ENCODE assay signal across 11 cellular contexts in genomic region chr2:157901325-157901724, GRCh38. TPM values are rescaled to one million over a fixed set of nuclear protein-coding genes. Genes with fewer than 3 reads are reported as not detected.
DNase-seq lines count a peak whose midpoint lies in the region; ATAC-seq, FAIRE-seq and TF ChIP-seq lines count a peak whose summit lies in the region.
"Had no signal": no experiment of that assay in that cellular context is flagged by ENCODE, and none has a peak within 500 bp of the region (broad histone marks: within the 10 kb centered on the region; RNA-seq: fewer than 3 reads in every experiment).

No MANE protein-coding gene starts in this region.

- H3K9me3 ChIP-seq in Loucy (ENCODE audit: insufficient read depth, low read depth, low read length) = no peaks in the 10 kb centered on the region
- H3K9me3 ChIP-seq: BLaER1 treated with 17β-estradiol and CSF1 and Interleukin-3, amounts not matched to agents 10 nM and 100 nM; upper lobe of left lung had no signal

- peaks cover 4% of the 10 kb centered on the region for H3K4me1 ChIP-seq in Loucy (ENCODE audit: insufficient read depth, low read length, poor library complexity, severe bottlenecking)

- no peaks in the 10 kb centered on the region for H3K27me3 Mint-ChIP-seq in activated T-cell treated with anti-CD3 and anti-CD28 coated beads, Interleukin-2, amount 50 U/mL, for 72 hours (ENCODE audit: low read depth)
- H3K27me3 Mint-ChIP-seq in progenitor cell of endocrine pancreas = no peaks in the 10 kb centered on the region

- H2AFZ ChIP-seq in Loucy (ENCODE audit: low read length) = no peak overlapping the region

- H3F3A ChIP-seq in Loucy (ENCODE audit: low read depth) = no peaks in the 10 kb centered on the region

- H3K4me3 Mint-ChIP-seq in activated T-cell treated with anti-CD3 and anti-CD28 coated beads, Interleukin-2, amount 50 U/mL, for 72 hours = peak overlapping the region in 1 of 2 donors; percentile 96
- H3K4me3 Mint-ChIP-seq in progenitor cell of endocrine pancreas (ENCODE audit: low read depth) = no peak overlapping the region

- peaks cover 1 to 2% of the 10 kb centered on the region in 2 donors for H3K36me3 Mint-ChIP-seq in activated T-cell treated with anti-CD3 and anti-CD28 coated beads, Interleukin-2, amount 50 U/mL, for 72 hours (ENCODE audit: insufficient read depth in 2 of 2)
- no peaks in the 10 kb centered on the region for H3K36me3 Mint-ChIP-seq in progenitor cell of endocrine pancreas (ENCODE audit: insufficient read depth)

- H3K27me3 ChIP-seq in Loucy (ENCODE audit: insufficient read depth, low read length, poor library complexity, severe bottlenecking) = no peaks in the 10 kb centered on the region
- H3K27me3 ChIP-seq in bronchial epithelial cell (ENCODE audit: control insufficient read depth, insufficient read depth, low read length) = no peaks in the 10 kb centered on the region
- H3K27me3 ChIP-seq: BLaER1 treated with 17β-estradiol and CSF1 and Interleukin-3, amounts not matched to agents 10 nM and 100 nM; upper lobe of left lung had no signal

- no peak for DNase-seq in activated T-cell treated with anti-CD3 and anti-CD28 coated beads, Interleukin-2, amount 50 U/mL, for 72 hours
- DNase-seq in activated T-cell treated with anti-CD3 and anti-CD28 coated beads, Interleukin-2, amount 50 U/mL, for 1 hour = no peak
- DNase-seq in bronchial epithelial cell (ENCODE audit: low read depth) (no peak), progenitor cell of endocrine pancreas (ENCODE audit: low spot score, unreplicated experiment) (no peak), hippocampal formation (lab: John Stamatoyannopoulos, UW) (no peak), NCI-H1417 (lab: John Stamatoyannopoulos, UW) (no peak)
- no peak for DNase-seq in stimulated activated CD4-positive, alpha-beta T cell treated with anti-CD3 and anti-CD28 coated beads, Interleukin-1b, Interleukin-23, amount 100 ng/mL, for 48 hours
- DNase-seq: mesenchymal stem cell, upper lobe of left lung had no signal

- H3K4me3 ChIP-seq in Loucy (ENCODE audit: low read length, poor library complexity, severe bottlenecking) = no peak overlapping the region
- H3K4me3 ChIP-seq in bronchial epithelial cell (ENCODE audit: low read depth, low read length) = no peak overlapping the region
- H3K4me3 ChIP-seq: BLaER1 treated with 17β-estradiol and CSF1 and Interleukin-3, amounts not matched to agents 10 nM and 100 nM; upper lobe of left lung had no signal

- no peak overlapping the region for H3K4me2 ChIP-seq in Loucy (ENCODE audit: low read depth, low read length, poor library complexity, severe bottlenecking)
- H3K4me2 ChIP-seq: BLaER1 treated with 17β-estradiol and CSF1 and Interleukin-3, amounts not matched to agents 10 nM and 100 nM had no signal

- H3K79me2 ChIP-seq in Loucy (ENCODE audit: insufficient read depth, low read length) = no peaks in the 10 kb centered on the region

- H3K9me2 ChIP-seq in Loucy (replicated peaks; ENCODE audit: low read depth, low read length) = no peaks in the 10 kb centered on the region

- H4K20me1 ChIP-seq in Loucy (ENCODE audit: insufficient read depth, low read length, poor library complexity, severe bottlenecking) = no peaks in the 10 kb centered on the region
- H4K20me1 ChIP-seq: BLaER1 treated with 17β-estradiol and CSF1 and Interleukin-3, amounts not matched to agents 10 nM and 100 nM had no signal

- no peak overlapping the region for H3K9ac ChIP-seq in Loucy (ENCODE audit: low read depth, low read length, poor library complexity, severe bottlenecking)
- H3K9ac ChIP-seq: BLaER1 treated with 17β-estradiol and CSF1 and Interleukin-3, amounts not matched to agents 10 nM and 100 nM had no signal

- TF ChIP-seq CTCF in Loucy (conservative IDR thresholded peaks at IDR 0.05; ENCODE audit: low read length) (peak; percentile 60), bronchial epithelial cell (IDR thresholded peaks at IDR 0.05; ENCODE audit: insufficient read depth, low read length, severe bottlenecking) (peak; percentile 5), progenitor cell of endocrine pancreas (IDR thresholded peaks at IDR 0.05; ENCODE audit: unreplicated experiment) (peak; percentile 26)

- peak overlapping the region; percentile 25 for H3K27ac Mint-ChIP-seq in activated T-cell treated with anti-CD3 and anti-CD28 coated beads, Interleukin-2, amount 50 U/mL, for 72 hours
- no peak overlapping the region for H3K27ac Mint-ChIP-seq in progenitor cell of endocrine pancreas

- peaks cover 73% of the 10 kb centered on the region for H3K4me1 Mint-ChIP-seq in activated T-cell treated with anti-CD3 and anti-CD28 coated beads, Interleukin-2, amount 50 U/mL, for 72 hours (ENCODE audit: low read depth)
- H3K4me1 Mint-ChIP-seq in progenitor cell of endocrine pancreas (ENCODE audit: low read depth) = no peaks in the 10 kb centered on the region

- no peak for FAIRE-seq in bronchial epithelial cell (lab: Jason Lieb, UNC)

- peaks cover 0 to 1% of the 10 kb centered on the region in 2 donors for H3K9me3 Mint-ChIP-seq in activated T-cell treated with anti-CD3 and anti-CD28 coated beads, Interleukin-2, amount 50 U/mL, for 72 hours
- H3K9me3 Mint-ChIP-seq in progenitor cell of endocrine pancreas (ENCODE audit: low read depth) = no peaks in the 10 kb centered on the region

- H3K36me3 ChIP-seq in Loucy (ENCODE audit: insufficient read depth, low read length) (no peaks in the 10 kb centered on the region), bronchial epithelial cell (ENCODE audit: control insufficient read depth, insufficient read depth, low read length) (no peaks in the 10 kb centered on the region)
- H3K36me3 ChIP-seq: BLaER1 treated with 17β-estradiol and CSF1 and Interleukin-3, amounts not matched to agents 10 nM and 100 nM; upper lobe of left lung had no signal

- no peak for ATAC-seq in activated T-cell treated with anti-CD3 and anti-CD28 coated beads, Interleukin-2, amount 50 U/mL, for 72 hours (replicated peaks in 1 of 2)

RNA-seq across cellular contexts. Expression of gene ACVR1, which starts 25.2 kb away (rescaled TPM):
- total RNA-seq in activated T-cell treated with anti-CD3 and anti-CD28 coated beads, Interleukin-2, amount 50 U/mL, for 72 hours = 10 to 100 TPM; 28.3 to 29.7 TPM
- total RNA-seq in bronchial epithelial cell (17.1 and 17.3 TPM in 2 replicates), progenitor cell of endocrine pancreas (23.7 and 24.3 TPM in 2 replicates)

Comparison
In these comparisons a context has a peak if more than half of its experiments do, and no peak if none do; other contexts are left out.
1. CTCF ChIP-seq: peak in every context shown above with its lines; median percentile 60 in Loucy; 26 in progenitor cell of endocrine pancreas; 5 in bronchial epithelial cell.